8 cellular contexts compared by ENCODE assay signal in the genomic region with DNA sequence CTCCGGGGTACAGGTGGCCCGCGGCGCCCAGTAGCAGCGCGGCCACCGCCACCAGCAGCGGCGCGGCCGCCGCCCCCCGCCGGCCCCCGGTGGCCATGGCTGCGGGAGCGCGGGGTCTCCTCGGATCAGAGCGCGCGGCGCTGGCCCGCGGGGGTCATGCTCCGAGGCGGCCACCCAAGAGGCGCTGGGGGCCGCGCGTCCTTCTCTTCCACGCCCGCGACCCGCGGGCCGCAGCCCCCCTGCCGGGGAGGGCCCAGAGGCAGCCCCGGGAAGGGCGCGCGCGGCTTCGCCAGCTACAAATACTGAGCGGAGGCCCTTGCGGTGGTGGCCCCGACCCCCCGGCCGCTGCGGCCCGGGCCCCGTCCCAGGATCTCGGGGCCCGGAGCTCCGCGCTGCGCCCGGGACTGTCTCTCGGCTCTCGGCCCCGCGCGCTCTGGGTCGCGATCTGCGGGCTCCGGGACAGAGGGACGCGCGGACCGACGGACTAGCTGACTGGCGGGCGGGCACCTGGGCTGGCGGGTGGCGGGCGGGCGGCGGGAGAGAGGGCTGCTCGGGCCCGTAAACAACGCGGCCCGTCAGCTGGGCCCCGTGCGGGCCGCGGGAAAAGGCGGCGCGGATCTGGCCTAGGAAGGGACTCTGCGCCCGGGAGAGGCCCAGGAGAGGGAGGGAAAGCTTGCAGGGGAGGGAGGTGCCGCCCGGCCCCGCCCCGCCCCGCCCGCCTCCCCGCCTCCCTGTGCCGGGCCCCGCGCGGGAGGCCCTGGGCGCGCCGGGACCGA. TPM values are rescaled to one million over a fixed set of nuclear protein-coding genes. Genes with fewer than 3 reads are reported as not detected.
DNase-seq lines count a peak whose midpoint lies in the region; ATAC-seq and TF ChIP-seq lines count a peak whose summit lies in the region.

A gene (minus strand): TSS at position 620 of the 776 bp plus-strand sequence. CDS start 523 bp downstream, at position 97.

- peaks cover 0 to 15% (median 2%) of the 10 kb centered on the region in 11 experiments; a peak in 6 of 22 replicates for H3K36me3 ChIP-seq in BLaER1 treated with 17β-estradiol and CSF1 and Interleukin-3, amounts not matched to agents 10 nM and 100 nM
- H3K36me3 ChIP-seq in esophagus squamous epithelium (no peaks in the 10 kb centered on the region), muscle layer of colon (ENCODE audit: insufficient read depth, low read length) (no peaks in the 10 kb centered on the region)

- peak within 1 kb of the TSS; percentile 90 to 100 (median 100) for H3K4me3 ChIP-seq in BLaER1 treated with 17β-estradiol and CSF1 and Interleukin-3, amounts not matched to agents 10 nM and 100 nM
- H3K4me3 ChIP-seq in esophagus squamous epithelium (peak within 1 kb of the TSS; percentile 72 to 93 (median 79)), muscle layer of colon (ENCODE audit: low read depth in 1 of 2, low read length in 2 of 2) (peak within 1 kb of the TSS; percentile 81 to 96)

- no peaks in the 10 kb centered on the region for H3K36me3 Mint-ChIP-seq in activated T-cell treated with anti-CD3 and anti-CD28 coated beads, Interleukin-2, amount 50 U/mL, for 24 hours (ENCODE audit: low read depth)
- no peaks in the 10 kb centered on the region for H3K36me3 Mint-ChIP-seq in stimulated activated effector memory CD8-positive, alpha-beta T cell treated with anti-CD3 and anti-CD28 coated beads, Interleukin-12 subunit alpha, Interleukin-12 subunit beta, amount 100 ng/mL, for 72 hours

- intact Hi-C loops in esophagus squamous epithelium (cut with DNase I) = loop anchor here (2.0 kb wide), 1 partner anchor 95 kb away; no protein-coding TSS in a partner anchor

- no peak within 1 kb of the TSS for H3K27ac Mint-ChIP-seq in activated T-cell treated with anti-CD3 and anti-CD28 coated beads, Interleukin-2, amount 50 U/mL, for 24 hours
- H3K27ac Mint-ChIP-seq in stimulated activated effector memory CD8-positive, alpha-beta T cell treated with anti-CD3 and anti-CD28 coated beads, Interleukin-12 subunit alpha, Interleukin-12 subunit beta, amount 100 ng/mL, for 72 hours = no peak within 1 kb of the TSS

- peak; percentile 84 for ATAC-seq in GM19463 (IDR thresholded peaks at IDR 0.05; ENCODE audit: unreplicated experiment)
- peak; percentile 82 for ATAC-seq in stimulated activated effector memory CD8-positive, alpha-beta T cell treated with anti-CD3 and anti-CD28 coated beads, Interleukin-12 subunit alpha, Interleukin-12 subunit beta, amount 100 ng/mL, for 72 hours

- WGBS in esophagus squamous epithelium, 2 donors = 0% methylated on average over 2 of the region's 108 CpGs; no CpG with 5 or more reads in 1 of the 2 donors

- no peaks in the 10 kb centered on the region for H3K9me3 Mint-ChIP-seq in activated T-cell treated with anti-CD3 and anti-CD28 coated beads, Interleukin-2, amount 50 U/mL, for 24 hours
- H3K9me3 Mint-ChIP-seq in stimulated activated effector memory CD8-positive, alpha-beta T cell treated with anti-CD3 and anti-CD28 coated beads, Interleukin-12 subunit alpha, Interleukin-12 subunit beta, amount 100 ng/mL, for 72 hours = no peaks in the 10 kb centered on the region

- peaks cover 39 to 54% (median 50%) of the 10 kb centered on the region in 10 experiments for H3K4me1 ChIP-seq in BLaER1 treated with 17β-estradiol and CSF1 and Interleukin-3, amounts not matched to agents 10 nM and 100 nM
- peaks cover 12 to 44% (median 13%) of the 10 kb centered on the region in 3 donors for H3K4me1 ChIP-seq in esophagus squamous epithelium
- H3K4me1 ChIP-seq in muscle layer of colon (ENCODE audit: insufficient read depth, low read length) = peaks cover 18% of the 10 kb centered on the region

- H4K20me1 ChIP-seq in BLaER1 treated with 17β-estradiol and CSF1 and Interleukin-3, amounts not matched to agents 10 nM and 100 nM = peaks cover 26 to 46% (median 36%) of the 10 kb centered on the region in 11 experiments; a peak in 21 of 22 replicates

- no peaks in the 10 kb centered on the region for H3K9me3 ChIP-seq in BLaER1 treated with 17β-estradiol and CSF1 and Interleukin-3, amounts not matched to agents 10 nM and 100 nM (replicated peaks in 1 of 11)
- no peaks in the 10 kb centered on the region for H3K9me3 ChIP-seq in esophagus squamous epithelium
- no peaks in the 10 kb centered on the region for H3K9me3 ChIP-seq in muscle layer of colon (ENCODE audit: low read length)

- peaks cover 14% of the 10 kb centered on the region for H3K4me1 Mint-ChIP-seq in activated T-cell treated with anti-CD3 and anti-CD28 coated beads, Interleukin-2, amount 50 U/mL, for 24 hours (ENCODE audit: low read depth)
- H3K4me1 Mint-ChIP-seq in stimulated activated effector memory CD8-positive, alpha-beta T cell treated with anti-CD3 and anti-CD28 coated beads, Interleukin-12 subunit alpha, Interleukin-12 subunit beta, amount 100 ng/mL, for 72 hours = peaks cover 8% of the 10 kb centered on the region

- peak within 1 kb of the TSS; percentile 88 to 99 (median 98) for H3K27ac ChIP-seq in BLaER1 treated with 17β-estradiol and CSF1 and Interleukin-3, amounts not matched to agents 10 nM and 100 nM
- peak within 1 kb of the TSS; percentile 77 to 90 (median 84) for H3K27ac ChIP-seq in esophagus squamous epithelium
- peak within 1 kb of the TSS; percentile 77 for H3K27ac ChIP-seq in muscle layer of colon (ENCODE audit: low read depth, low read length)

- peak within 1 kb of the TSS; percentile 84 to 98 (median 93) for H3K4me2 ChIP-seq in BLaER1 treated with 17β-estradiol and CSF1 and Interleukin-3, amounts not matched to agents 10 nM and 100 nM

- no peak for TF ChIP-seq CTCF in esophagus squamous epithelium (IDR thresholded peaks at IDR 0.05)

- peaks cover 48% of the 10 kb centered on the region for H3K27me3 Mint-ChIP-seq in activated T-cell treated with anti-CD3 and anti-CD28 coated beads, Interleukin-2, amount 50 U/mL, for 24 hours

- H3K4me3 Mint-ChIP-seq in activated T-cell treated with anti-CD3 and anti-CD28 coated beads, Interleukin-2, amount 50 U/mL, for 24 hours = peak within 1 kb of the TSS; percentile 78
- peak within 1 kb of the TSS; percentile 65 for H3K4me3 Mint-ChIP-seq in stimulated activated effector memory CD8-positive, alpha-beta T cell treated with anti-CD3 and anti-CD28 coated beads, Interleukin-12 subunit alpha, Interleukin-12 subunit beta, amount 100 ng/mL, for 72 hours

- DNase-seq in HT1080 (ENCODE audit: low read depth) (peak; percentile 17), NOMO-1 treated with DMSO at 0.1 percent for 48 hours (lab: John Stamatoyannopoulos, UW; ENCODE audit: unreplicated experiment) (peak; percentile 93), esophagus squamous epithelium (lab: John Stamatoyannopoulos, UW) (peak; percentile 9)
- peak; percentile 77 for DNase-seq in activated T-cell treated with anti-CD3 and anti-CD28 coated beads, Interleukin-2, amount 50 U/mL, for 24 hours
- DNase-seq in stimulated activated effector memory CD8-positive, alpha-beta T cell treated with anti-CD3 and anti-CD28 coated beads, Interleukin-12 subunit alpha, Interleukin-12 subunit beta, amount 100 ng/mL, for 72 hours (ENCODE audit: low spot score in 2 of 2) = peak; percentile 6 to 72

- no peaks in the 10 kb centered on the region for H3K27me3 ChIP-seq in BLaER1 treated with 17β-estradiol and CSF1 and Interleukin-3, amounts not matched to agents 10 nM and 100 nM
- H3K27me3 ChIP-seq in esophagus squamous epithelium (peaks cover 0 to 88% (median 0%) of the 10 kb centered on the region in 4 donors), muscle layer of colon (ENCODE audit: control insufficient read depth in 1 of 2, insufficient read depth in 2 of 2, low read length in 2 of 2) (no peaks in the 10 kb centered on the region)

- TF ChIP-seq POLR2A in esophagus squamous epithelium (IDR thresholded peaks at IDR 0.05) = peak in 2 of 4 donors; percentile 45 to 61

- peak within 1 kb of the TSS; percentile 92 to 100 (median 99) for H3K9ac ChIP-seq in BLaER1 treated with 17β-estradiol and CSF1 and Interleukin-3, amounts not matched to agents 10 nM and 100 nM
- peak within 1 kb of the TSS; percentile 58 for H3K9ac ChIP-seq in muscle layer of colon (ENCODE audit: low read length)

RNA-seq across cellular contexts. Expression of the gene that starts here (rescaled TPM):
- 0.11 and 0.50 TPM in 2 replicates for total RNA-seq in HT1080 (2014; rRNA removed; shearing (Covaris generic))
- polyA plus RNA-seq in HT1080 (2015; cell fraction: cytosol; rRNA removed) = 0.07 and 0.12 TPM in 2 replicates
- polyA plus RNA-seq in HT1080 (2015; cell fraction: nucleus; rRNA removed) = 0.24 and 0.27 TPM in 2 replicates
- total RNA-seq in esophagus squamous epithelium = 10 to 100 TPM in 3 of 4 donors, 1 to 10 TPM in 1; 4.9 to 33.4 (median 10.8) TPM

Comparison
In these comparisons a context has a peak if more than half of its experiments do, and no peak if none do; other contexts are left out.
1. Peak in every context shown above with its lines: DNase-seq, ATAC-seq, H3K4me3 ChIP-seq and H3K27ac ChIP-seq.
2. Peak in DNase-seq in HT1080; RNA of the gene not detected or under 1 TPM.
3. DNase-seq: peak in every context shown above with its lines; median percentile 93 in NOMO-1 treated with DMSO at 0.1 percent for 48 hours; 77 in activated T-cell treated with anti-CD3 and anti-CD28 coated beads, Interleukin-2, amount 50 U/mL, for 24 hours; 39 in stimulated activated effector memory CD8-positive, alpha-beta T cell treated with anti-CD3 and anti-CD28 coated beads, Interleukin-12 subunit alpha, Interleukin-12 subunit beta, amount 100 ng/mL, for 72 hours; 17 in HT1080; 9 in esophagus squamous epithelium.